Comparison of ENCODE assay signal across 8 cellular contexts in genomic region chr16:67917852-67918236, GRCh38. TPM values are rescaled to one million over a fixed set of nuclear protein-coding genes. Genes with fewer than 3 reads are reported as not detected.
DNase-seq lines count a peak whose midpoint lies in the region; TF ChIP-seq lines count a peak whose summit lies in the region.

No MANE protein-coding gene starts in this region.

- H3K27ac ChIP-seq in BLaER1 = no peak overlapping the region

- peak overlapping the region; percentile 85 to 96 (median 93) for H3K27ac Mint-ChIP-seq in brain

- peaks cover 48% of the 10 kb centered on the region for H3K4me1 ChIP-seq in BLaER1

- no peak overlapping the region for H3K4me3 ChIP-seq in BLaER1

- no peaks in the 10 kb centered on the region for H3K9me3 ChIP-seq in BLaER1

- peak overlapping the region; percentile 35; the same call in 1 of the 2 replicates for H3K9ac ChIP-seq in BLaER1

- H3K4me2 ChIP-seq in BLaER1 = no peak overlapping the region

- peaks cover 3% of the 10 kb centered on the region for H3K27me3 Mint-ChIP-seq in brain

- peaks cover 60% of the 10 kb centered on the region for H3K4me1 Mint-ChIP-seq in brain

- peak overlapping the region in 4 of 5 experiments; percentile 35 to 62 (median 45) for H3K4me3 Mint-ChIP-seq in brain

- peaks cover 89% of the 10 kb centered on the region for H4K20me1 ChIP-seq in BLaER1

- no peak for TF ChIP-seq CTCF in brain (conservative IDR thresholded peaks at IDR 0.05)

- peaks cover 74% of the 10 kb centered on the region for H3K36me3 ChIP-seq in BLaER1

- DNase-seq in MV-4-11 (lab: John Stamatoyannopoulos, UW) (peak; percentile 43), myocyte (ENCODE audit: low read depth) (peak; percentile 82), posterior vena cava (ENCODE audit: low spot score) (no peak), NCI-H2171 treated with DMSO at 0.1 percent for 48 hours (lab: John Stamatoyannopoulos, UW) (no peak), GF-D8 (lab: John Stamatoyannopoulos, UW) (no peak), NCI-H1417 treated with DMSO at 0.1 percent for 48 hours (lab: John Stamatoyannopoulos, UW) (no peak)

- H3K36me3 Mint-ChIP-seq in brain = peaks cover 15% of the 10 kb centered on the region

- H3K27me3 ChIP-seq in BLaER1 = no peaks in the 10 kb centered on the region

- H3K9me3 Mint-ChIP-seq in brain = no peaks in the 10 kb centered on the region

- intact Hi-C loops in posterior vena cava (cut with DNase I) = no loop called here

RNA-seq across cellular contexts. Expression of gene CTRL, which starts 13.8 kb away (rescaled TPM):
- polyA plus RNA-seq in brain (ENCODE audit: insufficient read depth, low read depth, low replicate concordance) = 1.0 TPM
- total RNA-seq in myocyte (0.42 and 1.3 TPM in 2 replicates), posterior vena cava (1 to 10 TPM; 1.1 to 1.2 TPM)
- polyA plus RNA-seq in myocyte (2012) = 1.5 TPM

RNA-seq across cellular contexts. Expression of gene PSMB10, which starts 18.8 kb away (rescaled TPM):
- polyA plus RNA-seq in brain (ENCODE audit: insufficient read depth, low read depth, low replicate concordance) = 77.4 TPM
- total RNA-seq in myocyte (23.4 and 39.3 TPM in 2 replicates), posterior vena cava (10 to 100 TPM; 30.4 to 31.8 TPM)
- polyA plus RNA-seq in myocyte (2012) = 78.5 TPM

RNA-seq across cellular contexts. Expression of gene PSKH1, which starts 24.8 kb away (rescaled TPM):
- polyA plus RNA-seq in brain (ENCODE audit: insufficient read depth, low read depth, low replicate concordance) = 28.0 TPM
- total RNA-seq in myocyte (9.4 and 10.6 TPM in 2 replicates), posterior vena cava (10 to 100 TPM; 25.7 to 27.0 TPM)
- polyA plus RNA-seq in myocyte (2012) = 31.0 TPM

RNA-seq across cellular contexts. Expression of gene LCAT, which starts 26.1 kb away (rescaled TPM):
- 22.1 TPM for polyA plus RNA-seq in brain (ENCODE audit: insufficient read depth, low read depth, low replicate concordance)
- total RNA-seq in myocyte (15.3 and 25.1 TPM in 2 replicates), posterior vena cava (10 to 100 TPM; 19.2 to 29.8 TPM)
- 35.4 TPM for polyA plus RNA-seq in myocyte (2012)

RNA-seq across cellular contexts. Expression of gene NRN1L, which starts 33.2 kb away (rescaled TPM):
- polyA plus RNA-seq in brain (ENCODE audit: insufficient read depth, low read depth, low replicate concordance) = 2.6 TPM
- total RNA-seq in myocyte (0.83 and 1.9 TPM in 2 replicates), posterior vena cava (not detected)
- polyA plus RNA-seq in myocyte (2012) = not detected

Comparison
In these comparisons a context has a peak if more than half of its experiments do, and no peak if none do; other contexts are left out.
1. DNase-seq: peak in MV-4-11 (single experiment) and myocyte (single experiment); none in posterior vena cava (single experiment), NCI-H2171 treated with DMSO at 0.1 percent for 48 hours (single experiment), GF-D8 (single experiment) and NCI-H1417 treated with DMSO at 0.1 percent for 48 hours (single experiment).